Comparison of ENCODE assay signal across 2 cellular contexts in the genomic region with DNA sequence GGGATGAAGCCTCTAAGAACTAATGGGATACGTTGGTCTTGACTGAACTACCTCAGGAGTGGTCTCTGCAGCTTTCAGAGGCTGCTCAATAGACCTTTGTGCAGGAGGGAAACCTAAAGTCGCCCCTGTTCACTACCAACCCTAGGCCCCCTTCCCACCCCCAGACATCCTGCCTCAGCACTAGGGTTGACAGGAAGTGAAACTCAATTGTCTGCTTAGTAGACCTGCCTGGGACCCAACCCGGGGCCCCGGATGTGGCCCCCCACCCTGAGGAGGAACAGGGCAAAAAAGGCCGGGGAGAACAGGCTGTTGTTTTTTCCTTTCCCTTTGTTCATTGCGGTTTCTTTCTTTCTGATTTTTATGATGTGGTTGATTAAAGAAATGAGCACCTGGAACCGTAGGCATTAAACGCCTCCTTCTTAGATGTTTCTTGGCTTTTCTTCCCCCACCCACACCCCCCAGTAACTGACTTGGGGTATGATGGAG.
TF ChIP-seq lines count a peak whose summit lies in the region.

No MANE protein-coding gene starts in this region.

TF ChIP-seq in SK-N-SH, 30 proteins besides CTCF, POLR2A, EP300 and RAD21:
- no peak for TF ChIP-seq MXI1 (IDR thresholded peaks at IDR 0.05; ENCODE audit: low read depth, low read length)
- no peak for TF ChIP-seq SMC3 (IDR thresholded peaks at IDR 0.05; ENCODE audit: low read depth, low read length)
- TF ChIP-seq, protein P1, sequence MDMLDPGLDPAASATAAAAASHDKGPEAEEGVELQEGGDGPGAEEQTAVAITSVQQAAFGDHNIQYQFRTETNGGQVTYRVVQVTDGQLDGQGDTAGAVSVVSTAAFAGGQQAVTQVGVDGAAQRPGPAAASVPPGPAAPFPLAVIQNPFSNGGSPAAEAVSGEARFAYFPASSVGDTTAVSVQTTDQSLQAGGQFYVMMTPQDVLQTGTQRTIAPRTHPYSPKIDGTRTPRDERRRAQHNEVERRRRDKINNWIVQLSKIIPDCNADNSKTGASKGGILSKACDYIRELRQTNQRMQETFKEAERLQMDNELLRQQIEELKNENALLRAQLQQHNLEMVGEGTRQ (IDR thresholded peaks at IDR 0.05; ENCODE audit: borderline replicate concordance, low read depth, low read length) = no peak
- TF ChIP-seq RCOR1 (IDR thresholded peaks at IDR 0.05; ENCODE audit: low read length) = no peak
- no peak for TF ChIP-seq GATA2 (CRISPR knock-in tag; IDR thresholded peaks at IDR 0.05)
- TF ChIP-seq, protein P2, sequence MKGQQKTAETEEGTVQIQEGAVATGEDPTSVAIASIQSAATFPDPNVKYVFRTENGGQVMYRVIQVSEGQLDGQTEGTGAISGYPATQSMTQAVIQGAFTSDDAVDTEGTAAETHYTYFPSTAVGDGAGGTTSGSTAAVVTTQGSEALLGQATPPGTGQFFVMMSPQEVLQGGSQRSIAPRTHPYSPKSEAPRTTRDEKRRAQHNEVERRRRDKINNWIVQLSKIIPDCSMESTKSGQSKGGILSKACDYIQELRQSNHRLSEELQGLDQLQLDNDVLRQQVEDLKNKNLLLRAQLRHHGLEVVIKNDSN (IDR thresholded peaks at IDR 0.05; ENCODE audit: borderline replicate concordance, low read depth) = no peak
- TF ChIP-seq MEF2A (IDR thresholded peaks at IDR 0.05; ENCODE audit: borderline replicate concordance, low read depth) = no peak
- no peak for TF ChIP-seq GABPA (IDR thresholded peaks at IDR 0.05; ENCODE audit: low read depth)
- TF ChIP-seq, protein P3, sequence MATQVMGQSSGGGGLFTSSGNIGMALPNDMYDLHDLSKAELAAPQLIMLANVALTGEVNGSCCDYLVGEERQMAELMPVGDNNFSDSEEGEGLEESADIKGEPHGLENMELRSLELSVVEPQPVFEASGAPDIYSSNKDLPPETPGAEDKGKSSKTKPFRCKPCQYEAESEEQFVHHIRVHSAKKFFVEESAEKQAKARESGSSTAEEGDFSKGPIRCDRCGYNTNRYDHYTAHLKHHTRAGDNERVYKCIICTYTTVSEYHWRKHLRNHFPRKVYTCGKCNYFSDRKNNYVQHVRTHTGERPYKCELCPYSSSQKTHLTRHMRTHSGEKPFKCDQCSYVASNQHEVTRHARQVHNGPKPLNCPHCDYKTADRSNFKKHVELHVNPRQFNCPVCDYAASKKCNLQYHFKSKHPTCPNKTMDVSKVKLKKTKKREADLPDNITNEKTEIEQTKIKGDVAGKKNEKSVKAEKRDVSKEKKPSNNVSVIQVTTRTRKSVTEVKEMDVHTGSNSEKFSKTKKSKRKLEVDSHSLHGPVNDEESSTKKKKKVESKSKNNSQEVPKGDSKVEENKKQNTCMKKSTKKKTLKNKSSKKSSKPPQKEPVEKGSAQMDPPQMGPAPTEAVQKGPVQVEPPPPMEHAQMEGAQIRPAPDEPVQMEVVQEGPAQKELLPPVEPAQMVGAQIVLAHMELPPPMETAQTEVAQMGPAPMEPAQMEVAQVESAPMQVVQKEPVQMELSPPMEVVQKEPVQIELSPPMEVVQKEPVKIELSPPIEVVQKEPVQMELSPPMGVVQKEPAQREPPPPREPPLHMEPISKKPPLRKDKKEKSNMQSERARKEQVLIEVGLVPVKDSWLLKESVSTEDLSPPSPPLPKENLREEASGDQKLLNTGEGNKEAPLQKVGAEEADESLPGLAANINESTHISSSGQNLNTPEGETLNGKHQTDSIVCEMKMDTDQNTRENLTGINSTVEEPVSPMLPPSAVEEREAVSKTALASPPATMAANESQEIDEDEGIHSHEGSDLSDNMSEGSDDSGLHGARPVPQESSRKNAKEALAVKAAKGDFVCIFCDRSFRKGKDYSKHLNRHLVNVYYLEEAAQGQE (IDR thresholded peaks at IDR 0.05; ENCODE audit: low read depth, low read length) = no peak
- no peak for TF ChIP-seq NFIC (IDR thresholded peaks at IDR 0.05; ENCODE audit: borderline replicate concordance)
- no peak for TF ChIP-seq POLR2AphosphoS5 (IDR thresholded peaks at IDR 0.05; ENCODE audit: low read depth, low read length)
- TF ChIP-seq RFX5 (IDR thresholded peaks at IDR 0.05; ENCODE audit: low read length) = no peak

TF ChIP-seq in SK-N-SH treated with all-trans-retinoic acid at 6 μM for 48 hours, 23 proteins besides CTCF, POLR2A, EP300 and RAD21:
- TF ChIP-seq ISL1 (CRISPR knock-in tag; IDR thresholded peaks at IDR 0.05) = no peak
- no peak for TF ChIP-seq RARB (CRISPR knock-in tag; IDR thresholded peaks at IDR 0.05)
- TF ChIP-seq, protein P4, sequence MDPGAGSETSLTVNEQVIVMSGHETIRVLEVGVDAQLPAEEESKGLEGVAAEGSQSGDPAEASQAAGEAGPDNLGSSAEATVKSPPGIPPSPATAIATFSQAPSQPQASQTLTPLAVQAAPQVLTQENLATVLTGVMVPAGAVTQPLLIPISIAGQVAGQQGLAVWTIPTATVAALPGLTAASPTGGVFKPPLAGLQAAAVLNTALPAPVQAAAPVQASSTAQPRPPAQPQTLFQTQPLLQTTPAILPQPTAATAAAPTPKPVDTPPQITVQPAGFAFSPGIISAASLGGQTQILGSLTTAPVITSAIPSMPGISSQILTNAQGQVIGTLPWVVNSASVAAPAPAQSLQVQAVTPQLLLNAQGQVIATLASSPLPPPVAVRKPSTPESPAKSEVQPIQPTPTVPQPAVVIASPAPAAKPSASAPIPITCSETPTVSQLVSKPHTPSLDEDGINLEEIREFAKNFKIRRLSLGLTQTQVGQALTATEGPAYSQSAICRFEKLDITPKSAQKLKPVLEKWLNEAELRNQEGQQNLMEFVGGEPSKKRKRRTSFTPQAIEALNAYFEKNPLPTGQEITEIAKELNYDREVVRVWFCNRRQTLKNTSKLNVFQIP (CRISPR knock-in tag; IDR thresholded peaks at IDR 0.05; ENCODE audit: borderline replicate concordance, low read depth) = no peak
TF ChIP-seq in SK-N-SH treated with all-trans-retinoic acid at 6 μM for 48 hours: peak in this region for 0.
